ENCODE assay signal across 9 cellular contexts in genomic region chr1:47527653-47528272, GRCh38.
DNase-seq lines count a peak whose midpoint lies in the region; TF ChIP-seq lines count a peak whose summit lies in the region.
"Had no signal": no experiment of that assay in that cellular context is flagged by ENCODE, and none has a peak within 500 bp of the region (broad histone marks: within the 10 kb centered on the region; RNA-seq: fewer than 3 reads in every experiment).

No MANE protein-coding gene starts in this region.

- H3K27me3 ChIP-seq in kidney epithelial cell (ENCODE audit: control insufficient read depth, insufficient read depth, low read length): peaks cover 2% of the 10 kb centered on the region
- no peaks in the 10 kb centered on the region for H3K27me3 ChIP-seq in tibial artery

- peaks cover 0 to 10% (median 3%) of the 10 kb centered on the region in 4 donors for H3K4me1 ChIP-seq in tibial artery

- H3K36me3 Mint-ChIP-seq in Calu3 (ENCODE audit: insufficient read depth, unreplicated experiment): no peaks in the 10 kb centered on the region
- no peaks in the 10 kb centered on the region for H3K36me3 Mint-ChIP-seq in mesothelial cell of epicardium

- BruUV-seq in Calu3 (replicated peaks; lab: Mats Ljungman, UMichigan): no TSS peak

- H3K4me3 ChIP-seq in HFF-Myc (replicated peaks; ENCODE audit: low read depth, low read length) (no peak overlapping the region), kidney epithelial cell (ENCODE audit: low read depth, low read length) (no peak overlapping the region), tibial artery (no peak overlapping the region)
- H3K4me3 ChIP-seq: gastroesophageal sphincter had no signal

- intact Hi-C loops in Calu3 (cut with micrococcal nuclease; ENCODE audit: unreplicated experiment) (loop anchor here (1.0 to 5.0 kb wide), 4 partner anchors 90 to 199 kb away; partner anchors contain the start of gene FOXD2), tibial artery (cut with DNase I; ENCODE audit: low total_unique reads) (loop anchor here (5.0 kb wide), 1 partner anchor 180 kb away; no protein-coding TSS in a partner anchor)

- DNase-seq in Calu3: peak; percentile 79
- DNase-seq in HFF-Myc (ENCODE audit: extremely low read depth, low read depth): no peak
- peak; percentile 31 for DNase-seq in SW480 (ENCODE audit: low spot score)
- DNase-seq in kidney epithelial cell (ENCODE audit: low read depth): no peak
- no peak for DNase-seq in tibial artery
- DNase-seq in mesothelial cell of epicardium (ENCODE audit: low spot score in 2 of 2, unreplicated experiment in 2 of 2): no peak
- no peak for DNase-seq in NCI-H524 treated with DMSO at 0.1 percent for 48 hours (lab: John Stamatoyannopoulos, UW)
- no peak for DNase-seq in superior temporal gyrus (ENCODE audit: extremely low spot score)

- no peak overlapping the region for H3K27ac ChIP-seq in tibial artery
- H3K27ac ChIP-seq: gastroesophageal sphincter had no signal

- peaks cover 0 to 10% (median 7%) of the 10 kb centered on the region in 3 donors for H3K9me3 ChIP-seq in tibial artery

- H3K36me3 ChIP-seq in kidney epithelial cell (ENCODE audit: control insufficient read depth, insufficient read depth, low read length): no peaks in the 10 kb centered on the region
- no peaks in the 10 kb centered on the region for H3K36me3 ChIP-seq in tibial artery
- H3K36me3 ChIP-seq: gastroesophageal sphincter had no signal

- H3K27me3 Mint-ChIP-seq in Calu3 (ENCODE audit: unreplicated experiment): peaks cover 33% of the 10 kb centered on the region
- H3K27me3 Mint-ChIP-seq in mesothelial cell of epicardium (ENCODE audit: low read depth): peaks cover 90% of the 10 kb centered on the region

- TF ChIP-seq CTCF in Calu3 (IDR thresholded peaks at IDR 0.05; ENCODE audit: unreplicated experiment) (peak; percentile 80), HFF-Myc (IDR thresholded peaks at IDR 0.05; ENCODE audit: low read depth, low read length, missing control alignments) (peak; percentile 56), kidney epithelial cell (IDR thresholded peaks at IDR 0.05; ENCODE audit: insufficient read depth, low read length, poor library complexity, severe bottlenecking) (peak; percentile 44), tibial artery (IDR thresholded peaks at IDR 0.05) (peak in 1 of 2 experiments; percentile 8), mesothelial cell of epicardium (IDR thresholded peaks at IDR 0.05; ENCODE audit: unreplicated experiment) (no peak)

- H3K4me1 Mint-ChIP-seq in Calu3 (ENCODE audit: low read depth, unreplicated experiment) (peaks cover 15% of the 10 kb centered on the region), mesothelial cell of epicardium (peaks cover 17% of the 10 kb centered on the region)

- CTCF ChIA-PET in Calu3 (lab: Charles Lee): interaction anchor here (0.7 to 5.6 kb wide), 6 partner anchors 42 to 198 kb away, joined by 4 to 24 read pairs (median 4); partner anchors contain the start of gene FOXD2

- H3K9me3 Mint-ChIP-seq in Calu3 (ENCODE audit: low read depth, unreplicated experiment) (no peaks in the 10 kb centered on the region), mesothelial cell of epicardium (peaks cover 8% of the 10 kb centered on the region)

- H3K4me3 Mint-ChIP-seq in Calu3 (ENCODE audit: low read depth, unreplicated experiment): no peak overlapping the region
- H3K4me3 Mint-ChIP-seq in mesothelial cell of epicardium: no peak overlapping the region

- no peak overlapping the region for H3K27ac Mint-ChIP-seq in Calu3 (ENCODE audit: unreplicated experiment)
- H3K27ac Mint-ChIP-seq in mesothelial cell of epicardium: no peak overlapping the region

Comparison
In these comparisons a context has a peak if more than half of its experiments do, and no peak if none do; other contexts are left out.
1. DNase-seq: peak in Calu3 (single experiment) and SW480 (single experiment); none in HFF-Myc (single experiment), kidney epithelial cell (single experiment), tibial artery (0 of 2), mesothelial cell of epicardium (0 of 2), NCI-H524 treated with DMSO at 0.1 percent for 48 hours (single experiment) and superior temporal gyrus (single experiment).